Comparison of ENCODE assay signal across 29 cellular contexts in the genomic region with DNA sequence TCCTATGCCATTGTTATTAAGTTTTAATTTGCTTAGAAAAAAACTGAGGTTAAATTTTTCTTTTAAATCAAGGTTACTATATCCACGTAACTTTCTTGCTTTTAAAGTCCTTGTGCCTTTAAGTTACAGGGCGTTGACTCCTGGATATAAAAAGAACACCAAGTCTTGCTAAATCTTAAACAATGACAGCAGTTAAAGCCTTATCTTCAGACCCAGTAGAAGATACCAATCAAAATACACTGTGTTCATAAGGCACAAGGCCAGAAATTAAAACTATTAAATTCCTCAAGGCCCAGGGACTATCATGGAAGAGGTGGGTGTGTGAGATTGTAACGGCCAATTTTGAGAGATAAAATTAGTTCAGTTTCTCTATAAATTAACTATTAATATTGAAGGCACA.
"Had no signal": no experiment of that assay in that cellular context is flagged by ENCODE, and none has a peak within 500 bp of the region (broad histone marks: within the 10 kb centered on the region; RNA-seq: fewer than 3 reads in every experiment).

No MANE protein-coding gene starts in this region.

- DNase-seq: activated CD4-positive, alpha-beta memory T cell treated with anti-CD3 and anti-CD28 coated beads, Interleukin-2, amount 10 ng/mL, durations not matched to agents 7 days and 5 days; activated CD4-positive, alpha-beta T cell treated with anti-CD3 and anti-CD28 coated beads for 36 hours; activated CD4-positive, alpha-beta T cell treated with anti-CD3 and anti-CD28 coated beads, Interleukin-2, amount 50 U/mL, for 1 hour; activated gamma-delta T cell treated with Interleukin-2 at 50 U/mL for 16 hours; activated naive CD4-positive, alpha-beta T cell treated with anti-CD3 and anti-CD28 coated beads, Interleukin-2, amount 10 ng/mL, durations not matched to agents 7 days and 5 days; activated naive CD8-positive, alpha-beta T cell treated with anti-CD3 and anti-CD28 coated beads for 36 hours; activated T-cell treated with anti-CD3 and anti-CD28 coated beads for 4 hours; activated T-cell treated with anti-CD3 and anti-CD28 coated beads, Interleukin-2, amount 50 U/mL, for 48 hours; anterior cingulate cortex; IMR-90; Kasumi-1; KBM-7; MV-4-11; NCI-H1105; NCI-H1436; NCI-H1694 treated with DMSO at 0.1 percent for 48 hours; NCI-H2029 treated with DMSO at 0.1 percent for 48 hours; NCI-H345; NCI-H510A; NCI-H526 treated with DMSO at 0.1 percent for 48 hours; NCI-H82; Peyer's patch; SHP77 treated with DMSO at 0.1 percent for 48 hours; T-helper 17 cell; T-helper 9 cell; WERI-Rb-1 had no signal

- H3K4me3 ChIP-seq: breast epithelium, Peyer's patch had no signal

- ATAC-seq: activated CD4-positive, alpha-beta T cell treated with anti-CD3 and anti-CD28 coated beads for 36 hours; T-helper 17 cell had no signal

- H3K36me3 ChIP-seq: breast epithelium, Peyer's patch, WERI-Rb-1 had no signal

- H3K9me3 ChIP-seq: breast epithelium, Peyer's patch had no signal

- H3K27ac Mint-ChIP-seq: activated CD4-positive, alpha-beta memory T cell treated with anti-CD3 and anti-CD28 coated beads, Interleukin-2, amount 10 ng/mL, durations not matched to agents 7 days and 5 days; activated CD4-positive, alpha-beta T cell treated with anti-CD3 and anti-CD28 coated beads for 36 hours; activated naive CD4-positive, alpha-beta T cell treated with anti-CD3 and anti-CD28 coated beads, Interleukin-2, amount 10 ng/mL, durations not matched to agents 7 days and 5 days; activated naive CD8-positive, alpha-beta T cell treated with anti-CD3 and anti-CD28 coated beads for 36 hours; activated T-helper 2 cell treated with anti-CD3 and anti-CD28 coated beads, Interferon-gamma antibody, Interleukin-2, Interleukin-4, amounts not matched to agents 10 μg/mL and 5 μg/mL and 100 μg/mL, durations not matched to agents 14 hours and 24 hours and 36 hours; T-helper 17 cell had no signal

- H3K4me3 Mint-ChIP-seq: activated CD4-positive, alpha-beta memory T cell treated with anti-CD3 and anti-CD28 coated beads, Interleukin-2, amount 10 ng/mL, durations not matched to agents 7 days and 5 days; activated CD4-positive, alpha-beta T cell treated with anti-CD3 and anti-CD28 coated beads for 36 hours; activated naive CD4-positive, alpha-beta T cell treated with anti-CD3 and anti-CD28 coated beads, Interleukin-2, amount 10 ng/mL, durations not matched to agents 7 days and 5 days; activated naive CD8-positive, alpha-beta T cell treated with anti-CD3 and anti-CD28 coated beads for 36 hours; T-helper 17 cell had no signal

- H3K27me3 ChIP-seq: Peyer's patch had no signal

- H3K4me1 Mint-ChIP-seq: activated CD4-positive, alpha-beta memory T cell treated with anti-CD3 and anti-CD28 coated beads, Interleukin-2, amount 10 ng/mL, durations not matched to agents 7 days and 5 days; activated CD4-positive, alpha-beta T cell treated with anti-CD3 and anti-CD28 coated beads for 36 hours; activated naive CD4-positive, alpha-beta T cell treated with anti-CD3 and anti-CD28 coated beads, Interleukin-2, amount 10 ng/mL, durations not matched to agents 7 days and 5 days; activated naive CD8-positive, alpha-beta T cell treated with anti-CD3 and anti-CD28 coated beads for 36 hours; T-helper 17 cell had no signal

- H3K4me1 ChIP-seq: breast epithelium, Peyer's patch had no signal

- H3K9me3 Mint-ChIP-seq: activated CD4-positive, alpha-beta memory T cell treated with anti-CD3 and anti-CD28 coated beads, Interleukin-2, amount 10 ng/mL, durations not matched to agents 7 days and 5 days; activated naive CD4-positive, alpha-beta T cell treated with anti-CD3 and anti-CD28 coated beads, Interleukin-2, amount 10 ng/mL, durations not matched to agents 7 days and 5 days; activated naive CD8-positive, alpha-beta T cell treated with anti-CD3 and anti-CD28 coated beads for 36 hours; activated T-helper 2 cell treated with anti-CD3 and anti-CD28 coated beads, Interferon-gamma antibody, Interleukin-2, Interleukin-4, amounts not matched to agents 10 μg/mL and 5 μg/mL and 100 μg/mL, durations not matched to agents 14 hours and 24 hours and 36 hours had no signal

- H3K27ac ChIP-seq: breast epithelium, Peyer's patch, RWPE1, WERI-Rb-1 had no signal

- H3K27me3 Mint-ChIP-seq: activated CD4-positive, alpha-beta memory T cell treated with anti-CD3 and anti-CD28 coated beads, Interleukin-2, amount 10 ng/mL, durations not matched to agents 7 days and 5 days; activated CD4-positive, alpha-beta T cell treated with anti-CD3 and anti-CD28 coated beads for 36 hours; activated naive CD4-positive, alpha-beta T cell treated with anti-CD3 and anti-CD28 coated beads, Interleukin-2, amount 10 ng/mL, durations not matched to agents 7 days and 5 days; activated naive CD8-positive, alpha-beta T cell treated with anti-CD3 and anti-CD28 coated beads for 36 hours; T-helper 17 cell had no signal
